ENCODE assay signal across 7 cellular contexts in genomic region chr1:64923294-64923718, GRCh38. TPM values are rescaled to one million over a fixed set of nuclear protein-coding genes. Genes with fewer than 3 reads are reported as not detected.
DNase-seq lines count a peak whose midpoint lies in the region; ATAC-seq and TF ChIP-seq lines count a peak whose summit lies in the region.

No MANE protein-coding gene starts in this region.

- peaks cover 35% of the 10 kb centered on the region for H3K36me3 Mint-ChIP-seq in activated naive CD4-positive, alpha-beta T cell treated with anti-CD3 and anti-CD28 coated beads, Interleukin-2, amount 10 ng/mL, durations not matched to agents 7 days and 5 days

- no peak for TF ChIP-seq CTCF in Peyer's patch (IDR thresholded peaks at IDR 0.05)

- H3K27me3 Mint-ChIP-seq in activated naive CD4-positive, alpha-beta T cell treated with anti-CD3 and anti-CD28 coated beads, Interleukin-2, amount 10 ng/mL, durations not matched to agents 7 days and 5 days = no peaks in the 10 kb centered on the region

- DNase-seq in M059J (ENCODE audit: low read depth) (peak; percentile 61), anterior cingulate cortex (lab: John Stamatoyannopoulos, UW) (no peak), NCI-H1048 (lab: John Stamatoyannopoulos, UW) (no peak), Peyer's patch (no peak)
- peak; percentile 22 for DNase-seq in activated naive CD4-positive, alpha-beta T cell treated with anti-CD3 and anti-CD28 coated beads, Interleukin-2, amount 10 ng/mL, durations not matched to agents 7 days and 5 days
- DNase-seq in stimulated activated CD4-positive, alpha-beta T cell treated with anti-CD3 and anti-CD28 coated beads, Interleukin-4, amount 100 ng/mL, for 24 hours = peak; percentile 48

- ATAC-seq in GM18868 (IDR thresholded peaks at IDR 0.05; ENCODE audit: unreplicated experiment) = peak; percentile 61

- no peak overlapping the region for H3K4me3 Mint-ChIP-seq in activated naive CD4-positive, alpha-beta T cell treated with anti-CD3 and anti-CD28 coated beads, Interleukin-2, amount 10 ng/mL, durations not matched to agents 7 days and 5 days

- H3K9me3 ChIP-seq in Peyer's patch = no peaks in the 10 kb centered on the region

- H3K4me1 Mint-ChIP-seq in activated naive CD4-positive, alpha-beta T cell treated with anti-CD3 and anti-CD28 coated beads, Interleukin-2, amount 10 ng/mL, durations not matched to agents 7 days and 5 days = peaks cover 73% of the 10 kb centered on the region

- no peak overlapping the region for H3K4me3 ChIP-seq in Peyer's patch

- H3K36me3 ChIP-seq in Peyer's patch = no peaks in the 10 kb centered on the region

- TF ChIP-seq POLR2A in Peyer's patch (IDR thresholded peaks at IDR 0.05) = no peak

- H3K9me3 Mint-ChIP-seq in activated naive CD4-positive, alpha-beta T cell treated with anti-CD3 and anti-CD28 coated beads, Interleukin-2, amount 10 ng/mL, durations not matched to agents 7 days and 5 days = no peaks in the 10 kb centered on the region

- CTCF ChIA-PET in activated naive CD4-positive, alpha-beta T cell treated with anti-CD3 and anti-CD28 coated beads, Interleukin-2, amount 10 ng/mL, durations not matched to agents 7 days and 5 days (lab: Charles Lee) = no interaction called here

- peaks cover 0 to 50% (median 8%) of the 10 kb centered on the region in 4 donors for H3K4me1 ChIP-seq in Peyer's patch

- no peaks in the 10 kb centered on the region for H3K27me3 ChIP-seq in Peyer's patch

- H3K27ac ChIP-seq in Peyer's patch = no peak overlapping the region

- H3K27ac Mint-ChIP-seq in activated naive CD4-positive, alpha-beta T cell treated with anti-CD3 and anti-CD28 coated beads, Interleukin-2, amount 10 ng/mL, durations not matched to agents 7 days and 5 days = no peak overlapping the region

RNA-seq across cellular contexts. Expression of gene JAK1, which starts 43.0 kb away (rescaled TPM):
- total RNA-seq in M059J (2014; rRNA removed; shearing (Covaris generic)) = 56.2 and 90.9 TPM in 2 replicates
- 100 to 1,000 TPM; 116 to 251 (median 126) TPM for total RNA-seq in Peyer's patch

Comparison
In these comparisons a context has a peak if more than half of its experiments do, and no peak if none do; other contexts are left out.
1. DNase-seq: peak in M059J (single experiment), activated naive CD4-positive, alpha-beta T cell treated with anti-CD3 and anti-CD28 coated beads, Interleukin-2, amount 10 ng/mL, durations not matched to agents 7 days and 5 days (single experiment) and stimulated activated CD4-positive, alpha-beta T cell treated with anti-CD3 and anti-CD28 coated beads, Interleukin-4, amount 100 ng/mL, for 24 hours (single experiment); none in anterior cingulate cortex (0 of 58), NCI-H1048 (single experiment) and Peyer's patch (0 of 3).